8 cellular contexts compared by ENCODE assay signal in genomic region chr4:930827-931193, GRCh38. TPM values are rescaled to one million over a fixed set of nuclear protein-coding genes. Genes with fewer than 3 reads are reported as not detected.
DNase-seq lines count a peak whose midpoint lies in the region; ATAC-seq and TF ChIP-seq lines count a peak whose summit lies in the region.

No MANE protein-coding gene starts in this region.

- intact Hi-C loops in MCF 10A (cut with micrococcal nuclease) = loop anchor here (5.0 kb wide), 1 partner anchor 164 kb away; no protein-coding TSS in a partner anchor

- no peak for ATAC-seq in HG03025 (IDR thresholded peaks at IDR 0.05; ENCODE audit: low FRiP score, unreplicated experiment)
- no peak for ATAC-seq in GM18870 (IDR thresholded peaks at IDR 0.05; ENCODE audit: unreplicated experiment)
- no peak for ATAC-seq in GM21576 (IDR thresholded peaks at IDR 0.05; ENCODE audit: unreplicated experiment)

- H3K27ac ChIP-seq in 22Rv1 = peak overlapping the region; percentile 74

- H3K27me3 Mint-ChIP-seq in MCF 10A (ENCODE audit: insufficient read depth, unreplicated experiment) (no peaks in the 10 kb centered on the region), mesothelial cell of epicardium (ENCODE audit: low read depth) (no peaks in the 10 kb centered on the region)

- H3K4me3 Mint-ChIP-seq in MCF 10A (ENCODE audit: unreplicated experiment) = peak overlapping the region; percentile 93
- H3K4me3 Mint-ChIP-seq in mesothelial cell of epicardium = peak overlapping the region; percentile 93

- CTCF ChIA-PET in MCF 10A (lab: Yijun Ruan, JAX) = interaction anchor here (1.0 to 1.1 kb wide), 2 partner anchors 9 to 56 kb away, joined by 3 to 5 read pairs; partner anchors contain the start of gene IDUA

- H3K36me3 Mint-ChIP-seq in MCF 10A (ENCODE audit: insufficient read depth, unreplicated experiment) (no peaks in the 10 kb centered on the region), mesothelial cell of epicardium (no peaks in the 10 kb centered on the region)

- H3K4me1 Mint-ChIP-seq in MCF 10A (ENCODE audit: insufficient read depth, unreplicated experiment) (peaks cover 30% of the 10 kb centered on the region), mesothelial cell of epicardium (peaks cover 30% of the 10 kb centered on the region)

- peak overlapping the region; percentile 93 for H3K27ac Mint-ChIP-seq in MCF 10A (ENCODE audit: low read depth, unreplicated experiment)
- peak overlapping the region; percentile 94 for H3K27ac Mint-ChIP-seq in mesothelial cell of epicardium

- POLR2A ChIA-PET in MCF 10A (lab: Yijun Ruan, JAX) = interaction anchor here (1.0 to 3.1 kb wide), 9 partner anchors 9 to 163 kb away, joined by 3 to 16 read pairs (median 5); partner anchors contain the start of gene IDUA

- BruUV-seq in MCF 10A (replicated peaks; lab: Mats Ljungman, UMichigan) = no TSS peak

- H3K9me3 Mint-ChIP-seq in MCF 10A (ENCODE audit: unreplicated experiment) (no peaks in the 10 kb centered on the region), mesothelial cell of epicardium (no peaks in the 10 kb centered on the region)

- DNase-seq in HK-2 (ENCODE audit: unreplicated experiment) (peak; percentile 15), MCF 10A (ENCODE audit: unreplicated experiment) (peak; percentile 4), mesothelial cell of epicardium (ENCODE audit: low spot score in 2 of 2, unreplicated experiment in 2 of 2) (no peak), EL (no peak)

- TF ChIP-seq CTCF in 22Rv1 (IDR thresholded peaks at IDR 0.05) (no peak), MCF 10A (IDR thresholded peaks at IDR 0.05; ENCODE audit: unreplicated experiment) (no peak), mesothelial cell of epicardium (IDR thresholded peaks at IDR 0.05; ENCODE audit: unreplicated experiment) (no peak)

RNA-seq across cellular contexts. Expression of gene GAK, which starts 1.3 kb away (rescaled TPM):
- total RNA-seq in MCF 10A (2022) = 70.4 and 72.9 TPM in 2 replicates
- total RNA-seq in mesothelial cell of epicardium = 113 to 114 TPM (median 114 TPM) in 3 replicates

RNA-seq across cellular contexts. Expression of gene TMEM175, which starts 1.4 kb away (rescaled TPM):
- 22.5 and 28.9 TPM in 2 replicates for total RNA-seq in MCF 10A (2022)
- total RNA-seq in mesothelial cell of epicardium = 25.5 to 32.5 TPM (median 28.0 TPM) in 3 replicates

RNA-seq across cellular contexts. Expression of gene DGKQ, which starts 42.6 kb away (rescaled TPM):
- 15.9 and 17.4 TPM in 2 replicates for total RNA-seq in MCF 10A (2022)
- 15.2 to 16.2 TPM (median 15.6 TPM) in 3 replicates for total RNA-seq in mesothelial cell of epicardium

RNA-seq across cellular contexts. Expression of gene IDUA, which starts 56.0 kb away (rescaled TPM):
- total RNA-seq in MCF 10A (2022) = 35.0 and 35.1 TPM in 2 replicates
- 63.3 to 68.6 TPM (median 65.8 TPM) in 3 replicates for total RNA-seq in mesothelial cell of epicardium

Comparison
In these comparisons a context has a peak if more than half of its experiments do, and no peak if none do; other contexts are left out.
1. DNase-seq: peak in HK-2 (single experiment) and MCF 10A (single experiment); none in mesothelial cell of epicardium (0 of 2) and EL (single experiment).